25 cellular contexts compared by ENCODE assay signal in genomic region chr12:33000016-33000415, GRCh38.
"Had no signal": no experiment of that assay in that cellular context is flagged by ENCODE, and none has a peak within 500 bp of the region (broad histone marks: within the 10 kb centered on the region; RNA-seq: fewer than 3 reads in every experiment).

No MANE protein-coding gene starts in this region.

- H3K4me1 ChIP-seq: colonic mucosa, parathyroid adenoma, right lobe of liver, suprapubic skin, transverse colon, vagina had no signal

- H3K36me3 Mint-ChIP-seq: memory B cell; naive B cell; natural killer cell treated with Interleukin-12 subunit alpha and Interleukin-12 subunit beta and Interleukin-15 and Interleukin-18, amount 100 ng/mL, for 72 hours had no signal

- DNase-seq: colonic mucosa; effector memory CD4-positive, alpha-beta T cell; head of caudate nucleus; kidney; mucosa of descending colon; naive B cell; right lobe of liver; small intestine; stimulated activated CD4-positive, alpha-beta T cell treated with anti-CD3 and anti-CD28 coated beads, Interleukin-15, amount 100 ng/mL, for 24 hours; stimulated activated CD4-positive, alpha-beta T cell treated with anti-CD3 and anti-CD28 coated beads, Interleukin-2, amount 100 ng/mL, for 48 hours; stimulated activated CD8-positive, alpha-beta memory T cell treated with anti-CD3 and anti-CD28 coated beads, Interleukin-4, amount 100 ng/mL, for 48 hours; stimulated activated naive CD4-positive, alpha-beta T cell; stimulated activated naive CD8-positive, alpha-beta T cell treated with anti-CD3 and anti-CD28 coated beads, Interleukin-15, amount 100 ng/mL, for 72 hours; transverse colon had no signal

- H3K4me1 Mint-ChIP-seq: memory B cell; naive B cell; neural crest cell; stimulated activated naive CD8-positive, alpha-beta T cell treated with anti-CD3 and anti-CD28 coated beads, Interleukin-15, amount 100 ng/mL, for 72 hours had no signal

- ATAC-seq: left lobe of liver; mucosa of descending colon; natural killer cell treated with Interleukin-12 subunit alpha and Interleukin-12 subunit beta and Interleukin-15 and Interleukin-18, amount 100 ng/mL, for 72 hours; right lobe of liver; stimulated activated naive CD8-positive, alpha-beta T cell treated with anti-CD3 and anti-CD28 coated beads, Interleukin-15, amount 100 ng/mL, for 72 hours had no signal

- H3K36me3 ChIP-seq: colonic mucosa, right lobe of liver, suprapubic skin, transverse colon, vagina had no signal

- H3K27ac Mint-ChIP-seq: dendritic cell treated with granulocyte-macrophage colony-stimulating factor and Interleukin-4, amounts not matched to agents 40 ng/mL and 50 ng/mL, for 4 days; memory B cell; naive B cell; natural killer cell treated with Interleukin-12 subunit alpha and Interleukin-12 subunit beta and Interleukin-15 and Interleukin-18, amount 100 ng/mL, for 72 hours; progenitor cell of endocrine pancreas; stimulated activated naive CD8-positive, alpha-beta T cell treated with anti-CD3 and anti-CD28 coated beads, Interleukin-15, amount 100 ng/mL, for 72 hours had no signal

- H3K27ac ChIP-seq: colonic mucosa, parathyroid adenoma, right lobe of liver, suprapubic skin, transverse colon, vagina had no signal

- H3K79me2 ChIP-seq: parathyroid adenoma had no signal

- H3K4me3 ChIP-seq: colonic mucosa, lung, mucosa of descending colon, right lobe of liver, suprapubic skin, transverse colon, vagina had no signal

- H3K9me3 Mint-ChIP-seq: dendritic cell treated with granulocyte-macrophage colony-stimulating factor and Interleukin-4, amounts not matched to agents 40 ng/mL and 50 ng/mL, for 4 days; neural crest cell had no signal

- H3K9me3 ChIP-seq: colonic mucosa, right lobe of liver, vagina had no signal

- H3K27me3 ChIP-seq: colonic mucosa, right lobe of liver, suprapubic skin, transverse colon, vagina had no signal

- H3K27me3 Mint-ChIP-seq: dendritic cell treated with granulocyte-macrophage colony-stimulating factor and Interleukin-4, amounts not matched to agents 40 ng/mL and 50 ng/mL, for 4 days; memory B cell; naive B cell; natural killer cell treated with Interleukin-12 subunit alpha and Interleukin-12 subunit beta and Interleukin-15 and Interleukin-18, amount 100 ng/mL, for 72 hours; progenitor cell of endocrine pancreas; stimulated activated naive CD8-positive, alpha-beta T cell treated with anti-CD3 and anti-CD28 coated beads, Interleukin-15, amount 100 ng/mL, for 72 hours had no signal

- H2AFZ ChIP-seq: parathyroid adenoma had no signal

- H3K4me3 Mint-ChIP-seq: dendritic cell treated with granulocyte-macrophage colony-stimulating factor and Interleukin-4, amounts not matched to agents 40 ng/mL and 50 ng/mL, for 4 days; memory B cell; mesothelial cell of epicardium; naive B cell; natural killer cell treated with Interleukin-12 subunit alpha and Interleukin-12 subunit beta and Interleukin-15 and Interleukin-18, amount 100 ng/mL, for 72 hours; neural crest cell; stimulated activated naive CD8-positive, alpha-beta T cell treated with anti-CD3 and anti-CD28 coated beads, Interleukin-15, amount 100 ng/mL, for 72 hours had no signal

- H3K9ac ChIP-seq: parathyroid adenoma had no signal
